1 cellular context compared by ENCODE assay signal in the genomic region with DNA sequence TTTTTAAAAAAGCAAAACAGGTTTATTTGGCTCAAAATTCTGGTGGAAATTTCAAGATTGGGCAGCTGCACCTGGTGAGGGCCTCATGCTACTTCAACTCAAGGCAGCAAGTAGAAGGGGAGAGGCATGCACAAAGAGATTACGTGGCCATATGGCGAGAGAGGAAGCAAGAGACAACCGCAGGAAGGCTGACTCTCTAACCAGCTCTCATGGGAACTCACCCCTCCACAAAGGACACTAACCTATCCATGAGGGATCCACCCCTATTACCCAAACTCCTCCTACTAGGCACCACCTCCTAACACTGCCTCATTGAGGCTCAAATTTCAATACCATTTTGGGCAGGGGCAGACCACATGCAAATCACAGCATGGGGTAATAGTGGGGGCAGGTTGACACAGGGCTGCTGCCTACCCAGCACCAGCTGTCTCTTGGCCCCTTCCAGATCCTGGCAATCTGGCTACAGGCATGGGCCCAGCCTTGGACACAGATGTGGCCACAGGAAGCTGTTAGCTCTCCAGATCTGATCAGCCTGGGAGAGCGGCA.
A peak's percentile ranks its signal among the peaks of the same experiment; 100 is the strongest.
TF ChIP-seq lines count a peak whose summit lies in the region.

No MANE protein-coding gene starts in this region.

TF ChIP-seq in K562, 482 proteins besides CTCF, POLR2A, EP300 and RAD21 (continued from another document and continues in another):
- TF ChIP-seq, protein P1, sequence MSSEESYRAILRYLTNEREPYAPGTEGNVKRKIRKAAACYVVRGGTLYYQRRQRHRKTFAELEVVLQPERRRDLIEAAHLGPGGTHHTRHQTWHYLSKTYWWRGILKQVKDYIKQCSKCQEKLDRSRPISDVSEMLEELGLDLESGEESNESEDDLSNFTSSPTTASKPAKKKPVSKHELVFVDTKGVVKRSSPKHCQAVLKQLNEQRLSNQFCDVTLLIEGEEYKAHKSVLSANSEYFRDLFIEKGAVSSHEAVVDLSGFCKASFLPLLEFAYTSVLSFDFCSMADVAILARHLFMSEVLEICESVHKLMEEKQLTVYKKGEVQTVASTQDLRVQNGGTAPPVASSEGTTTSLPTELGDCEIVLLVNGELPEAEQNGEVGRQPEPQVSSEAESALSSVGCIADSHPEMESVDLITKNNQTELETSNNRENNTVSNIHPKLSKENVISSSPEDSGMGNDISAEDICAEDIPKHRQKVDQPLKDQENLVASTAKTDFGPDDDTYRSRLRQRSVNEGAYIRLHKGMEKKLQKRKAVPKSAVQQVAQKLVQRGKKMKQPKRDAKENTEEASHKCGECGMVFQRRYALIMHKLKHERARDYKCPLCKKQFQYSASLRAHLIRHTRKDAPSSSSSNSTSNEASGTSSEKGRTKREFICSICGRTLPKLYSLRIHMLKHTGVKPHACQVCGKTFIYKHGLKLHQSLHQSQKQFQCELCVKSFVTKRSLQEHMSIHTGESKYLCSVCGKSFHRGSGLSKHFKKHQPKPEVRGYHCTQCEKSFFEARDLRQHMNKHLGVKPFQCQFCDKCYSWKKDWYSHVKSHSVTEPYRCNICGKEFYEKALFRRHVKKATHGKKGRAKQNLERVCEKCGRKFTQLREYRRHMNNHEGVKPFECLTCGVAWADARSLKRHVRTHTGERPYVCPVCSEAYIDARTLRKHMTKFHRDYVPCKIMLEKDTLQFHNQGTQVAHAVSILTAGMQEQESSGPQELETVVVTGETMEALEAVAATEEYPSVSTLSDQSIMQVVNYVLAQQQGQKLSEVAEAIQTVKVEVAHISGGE (CRISPR knock-in tag; IDR thresholded peaks at IDR 0.05), result no peak
- TF ChIP-seq CBFA2T3 (IDR thresholded peaks at IDR 0.05), result peak; percentile 64
- 0 out of 2 replicates have a peak, but pooled peaks have one; percentile 20 for TF ChIP-seq DMBX1 (CRISPR knock-in tag; IDR thresholded peaks at IDR 0.05; ENCODE audit: borderline replicate concordance)
- peak; percentile 67 for TF ChIP-seq PRDM10 (IDR thresholded peaks at IDR 0.05; ENCODE audit: partially characterized antibody)
- TF ChIP-seq DACH1 (IDR thresholded peaks at IDR 0.05; ENCODE audit: partially characterized antibody), result no peak
- TF ChIP-seq ZNF655 (CRISPR knock-in tag; IDR thresholded peaks at IDR 0.05), result no peak
- no peak for TF ChIP-seq TCF7 (IDR thresholded peaks at IDR 0.05; ENCODE audit: borderline replicate concordance)
- TF ChIP-seq RUNX1 (IDR thresholded peaks at IDR 0.05; ENCODE audit: low read depth), result no peak
- TF ChIP-seq ZNF57 (CRISPR knock-in tag; IDR thresholded peaks at IDR 0.05), result no peak
- no peak for TF ChIP-seq NBN (IDR thresholded peaks at IDR 0.05; ENCODE audit: low read depth)
- no peak for TF ChIP-seq PHTF2 (CRISPR knock-in tag; IDR thresholded peaks at IDR 0.05)
- TF ChIP-seq, protein P2, sequence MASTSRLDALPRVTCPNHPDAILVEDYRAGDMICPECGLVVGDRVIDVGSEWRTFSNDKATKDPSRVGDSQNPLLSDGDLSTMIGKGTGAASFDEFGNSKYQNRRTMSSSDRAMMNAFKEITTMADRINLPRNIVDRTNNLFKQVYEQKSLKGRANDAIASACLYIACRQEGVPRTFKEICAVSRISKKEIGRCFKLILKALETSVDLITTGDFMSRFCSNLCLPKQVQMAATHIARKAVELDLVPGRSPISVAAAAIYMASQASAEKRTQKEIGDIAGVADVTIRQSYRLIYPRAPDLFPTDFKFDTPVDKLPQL (IDR thresholded peaks at IDR 0.05; ENCODE audit: extremely low read depth, insufficient read length), result no peak
- no peak for TF ChIP-seq HDAC3 (IDR thresholded peaks at IDR 0.05; ENCODE audit: borderline replicate concordance, partially characterized antibody)
- TF ChIP-seq NFRKB (IDR thresholded peaks at IDR 0.05; ENCODE audit: low read depth), result no peak
- TF ChIP-seq ATF7 (IDR thresholded peaks at IDR 0.05), result peak; percentile 45; the same call in 1 of the 2 replicates
- TF ChIP-seq DPF2 (IDR thresholded peaks at IDR 0.05), result no peak
- TF ChIP-seq ZNF316 (IDR thresholded peaks at IDR 0.05), result no peak
- TF ChIP-seq NR0B1 (IDR thresholded peaks at IDR 0.05; ENCODE audit: partially characterized antibody), result no peak
- no peak for TF ChIP-seq RHOXF2B (CRISPR knock-in tag; conservative IDR thresholded peaks at IDR 0.05)
- TF ChIP-seq ZNF551 (CRISPR knock-in tag; IDR thresholded peaks at IDR 0.05), result no peak
- no peak for TF ChIP-seq ZNF431 (CRISPR knock-in tag; IDR thresholded peaks at IDR 0.05)
- TF ChIP-seq STAT5A (IDR thresholded peaks at IDR 0.05; ENCODE audit: borderline replicate concordance, low read length), result no peak
- no peak for TF ChIP-seq TFAM (CRISPR knock-in tag; conservative IDR thresholded peaks at IDR 0.05)
- TF ChIP-seq POLR2B (IDR thresholded peaks at IDR 0.05; ENCODE audit: low read depth, partially characterized antibody), result peak; percentile 39
- TF ChIP-seq SPI1 (IDR thresholded peaks at IDR 0.05; ENCODE audit: borderline replicate concordance, low read depth, low read length), result peak; percentile 55; the same call in 1 of the 2 replicates
- no peak for TF ChIP-seq CTBP1 (IDR thresholded peaks at IDR 0.05; ENCODE audit: borderline replicate concordance)
- no peak for TF ChIP-seq ELF2 (CRISPR knock-in tag; IDR thresholded peaks at IDR 0.05)
- no peak for TF ChIP-seq ZNF212 (CRISPR knock-in tag; IDR thresholded peaks at IDR 0.05)
- TF ChIP-seq TOE1 (IDR thresholded peaks at IDR 0.05; ENCODE audit: borderline replicate concordance), result no peak
- TF ChIP-seq TOE1 (CRISPR knock-in tag; IDR thresholded peaks at IDR 0.05; ENCODE audit: borderline replicate concordance, low read depth), result no peak
- TF ChIP-seq ARID1B (IDR thresholded peaks at IDR 0.05), result peak; percentile 28; the same call in 1 of the 2 replicates
- TF ChIP-seq JUND (IDR thresholded peaks at IDR 0.05; ENCODE audit: borderline replicate concordance, low read depth, low read length), result peak; percentile 45; the same call in 1 of the 2 replicates
- TF ChIP-seq JUND (tag; IDR thresholded peaks at IDR 0.05; ENCODE audit: borderline replicate concordance, low read depth, low read length), result no peak; the same call in 2 of the 3 replicates
- TF ChIP-seq ARNT (IDR thresholded peaks at IDR 0.05), result no peak
- TF ChIP-seq SAP30 (IDR thresholded peaks at IDR 0.05; ENCODE audit: borderline replicate concordance, insufficient read depth, low read depth, low read length, poor library complexity, severe bottlenecking), result no peak
- TF ChIP-seq CREM (IDR thresholded peaks at IDR 0.05; ENCODE audit: low read depth), result peak; percentile 58
- TF ChIP-seq ZNF347 (CRISPR knock-in tag; IDR thresholded peaks at IDR 0.05; ENCODE audit: low read depth), result no peak
- TF ChIP-seq ZNF174 (CRISPR knock-in tag; IDR thresholded peaks at IDR 0.05), result no peak
- TF ChIP-seq ATF1 (CRISPR knock-in tag; IDR thresholded peaks at IDR 0.05), result no peak
- TF ChIP-seq ATF1 (tag; IDR thresholded peaks at IDR 0.05), result peak; percentile 43
- TF ChIP-seq ZNF830 (CRISPR knock-in tag; IDR thresholded peaks at IDR 0.05), result no peak
- TF ChIP-seq NFYB (IDR thresholded peaks at IDR 0.05; ENCODE audit: extremely low read depth, insufficient read length), result no peak
- peak; percentile 10; the same call in 1 of the 2 replicates for TF ChIP-seq TAL1 (IDR thresholded peaks at IDR 0.05)
- peak; percentile 62; the same call in 1 of the 2 replicates for TF ChIP-seq SP1 (CRISPR knock-in tag; IDR thresholded peaks at IDR 0.05)
- no peak for TF ChIP-seq PHF21A (IDR thresholded peaks at IDR 0.05; ENCODE audit: borderline replicate concordance, low read depth)
- TF ChIP-seq, protein P3, sequence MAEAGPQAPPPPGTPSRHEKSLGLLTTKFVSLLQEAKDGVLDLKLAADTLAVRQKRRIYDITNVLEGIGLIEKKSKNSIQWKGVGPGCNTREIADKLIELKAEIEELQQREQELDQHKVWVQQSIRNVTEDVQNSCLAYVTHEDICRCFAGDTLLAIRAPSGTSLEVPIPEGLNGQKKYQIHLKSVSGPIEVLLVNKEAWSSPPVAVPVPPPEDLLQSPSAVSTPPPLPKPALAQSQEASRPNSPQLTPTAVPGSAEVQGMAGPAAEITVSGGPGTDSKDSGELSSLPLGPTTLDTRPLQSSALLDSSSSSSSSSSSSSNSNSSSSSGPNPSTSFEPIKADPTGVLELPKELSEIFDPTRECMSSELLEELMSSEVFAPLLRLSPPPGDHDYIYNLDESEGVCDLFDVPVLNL (CRISPR knock-in tag; IDR thresholded peaks at IDR 0.05; ENCODE audit: low read depth), result no peak
- TF ChIP-seq MEIS2 (IDR thresholded peaks at IDR 0.05; ENCODE audit: partially characterized antibody), result no peak
- no peak for TF ChIP-seq FOXO4 (CRISPR knock-in tag; IDR thresholded peaks at IDR 0.05)
- 0 out of 2 replicates have a peak, but pooled peaks have one; percentile 52 for TF ChIP-seq RNF2 (IDR thresholded peaks at IDR 0.05)
- TF ChIP-seq, protein P4, sequence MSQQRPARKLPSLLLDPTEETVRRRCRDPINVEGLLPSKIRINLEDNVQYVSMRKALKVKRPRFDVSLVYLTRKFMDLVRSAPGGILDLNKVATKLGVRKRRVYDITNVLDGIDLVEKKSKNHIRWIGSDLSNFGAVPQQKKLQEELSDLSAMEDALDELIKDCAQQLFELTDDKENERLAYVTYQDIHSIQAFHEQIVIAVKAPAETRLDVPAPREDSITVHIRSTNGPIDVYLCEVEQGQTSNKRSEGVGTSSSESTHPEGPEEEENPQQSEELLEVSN (IDR thresholded peaks at IDR 0.05; ENCODE audit: borderline replicate concordance in 1 of 2, extremely low read depth in 1 of 2, insufficient read depth in 1 of 2, insufficient read length in 1 of 2, low read depth in 1 of 2, low read length in 1 of 2, poor library complexity in 1 of 2, severe bottlenecking in 1 of 2), result peak in 1 of 2 experiments; percentile 53
- TF ChIP-seq HDAC2 (IDR thresholded peaks at IDR 0.05), result no peak
- TF ChIP-seq CREB1 (IDR thresholded peaks at IDR 0.05), result no peak
- TF ChIP-seq CREB1 (CRISPR knock-in tag; IDR thresholded peaks at IDR 0.05), result no peak
- no peak for TF ChIP-seq TAF7 (tag; IDR thresholded peaks at IDR 0.05)
- TF ChIP-seq PHB2 (IDR thresholded peaks at IDR 0.05; ENCODE audit: low read depth), result no peak
- TF ChIP-seq CHD4 (IDR thresholded peaks at IDR 0.05; ENCODE audit: insufficient read depth, insufficient replicate concordance, low read depth, low read length, poor library complexity, severe bottlenecking), result no peak
